Comparison of ENCODE assay signal across 1 cellular context in the genomic region with DNA sequence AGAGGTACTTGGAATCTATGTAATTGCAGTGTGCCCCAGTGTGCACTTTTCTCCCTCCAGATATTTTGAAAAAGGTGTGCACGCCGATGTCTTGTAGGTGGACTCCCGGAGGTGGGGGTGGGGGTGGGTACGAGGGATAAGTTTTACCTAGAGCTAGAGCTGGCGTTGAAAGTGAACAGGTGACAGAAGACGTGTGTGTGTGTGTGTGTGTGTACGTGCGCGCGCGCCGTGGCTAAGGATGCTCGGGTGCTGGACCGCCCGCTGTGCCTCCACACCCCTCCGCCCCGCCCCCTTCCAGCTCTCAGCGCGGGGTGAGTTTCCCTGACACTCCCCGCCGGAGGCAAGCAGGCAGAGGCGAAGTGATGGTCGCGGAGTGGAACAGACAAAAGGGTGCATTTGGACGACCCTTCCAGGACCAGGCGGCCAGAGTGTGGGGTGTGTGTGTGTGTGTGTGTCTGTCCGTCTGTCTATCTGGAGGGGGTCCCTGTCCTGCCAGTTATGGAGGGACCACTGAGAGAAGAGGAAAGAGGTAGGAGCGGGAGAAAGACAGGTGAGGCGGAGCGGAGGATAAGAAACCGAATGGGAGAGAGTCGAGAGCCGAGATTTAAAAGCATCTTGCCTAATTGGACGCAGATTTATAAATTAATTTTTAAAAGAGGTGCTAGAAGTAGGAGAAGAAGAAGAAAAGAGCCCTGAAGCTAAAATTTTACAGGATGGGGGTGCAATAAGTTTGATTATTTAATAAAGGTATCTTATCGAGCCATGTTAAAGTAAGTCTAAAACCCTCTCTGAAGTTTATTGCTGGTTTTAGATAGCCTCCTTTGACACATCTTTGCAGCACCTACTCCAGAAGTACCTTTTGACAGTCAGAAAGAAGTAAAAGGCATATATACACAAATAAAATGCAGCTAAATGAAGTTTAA.
TF ChIP-seq lines count a peak whose summit lies in the region.

No MANE protein-coding gene starts in this region.

TF ChIP-seq in neural cell, 6 proteins besides CTCF, POLR2A, EP300 and RAD21:
- TF ChIP-seq, protein P1, sequence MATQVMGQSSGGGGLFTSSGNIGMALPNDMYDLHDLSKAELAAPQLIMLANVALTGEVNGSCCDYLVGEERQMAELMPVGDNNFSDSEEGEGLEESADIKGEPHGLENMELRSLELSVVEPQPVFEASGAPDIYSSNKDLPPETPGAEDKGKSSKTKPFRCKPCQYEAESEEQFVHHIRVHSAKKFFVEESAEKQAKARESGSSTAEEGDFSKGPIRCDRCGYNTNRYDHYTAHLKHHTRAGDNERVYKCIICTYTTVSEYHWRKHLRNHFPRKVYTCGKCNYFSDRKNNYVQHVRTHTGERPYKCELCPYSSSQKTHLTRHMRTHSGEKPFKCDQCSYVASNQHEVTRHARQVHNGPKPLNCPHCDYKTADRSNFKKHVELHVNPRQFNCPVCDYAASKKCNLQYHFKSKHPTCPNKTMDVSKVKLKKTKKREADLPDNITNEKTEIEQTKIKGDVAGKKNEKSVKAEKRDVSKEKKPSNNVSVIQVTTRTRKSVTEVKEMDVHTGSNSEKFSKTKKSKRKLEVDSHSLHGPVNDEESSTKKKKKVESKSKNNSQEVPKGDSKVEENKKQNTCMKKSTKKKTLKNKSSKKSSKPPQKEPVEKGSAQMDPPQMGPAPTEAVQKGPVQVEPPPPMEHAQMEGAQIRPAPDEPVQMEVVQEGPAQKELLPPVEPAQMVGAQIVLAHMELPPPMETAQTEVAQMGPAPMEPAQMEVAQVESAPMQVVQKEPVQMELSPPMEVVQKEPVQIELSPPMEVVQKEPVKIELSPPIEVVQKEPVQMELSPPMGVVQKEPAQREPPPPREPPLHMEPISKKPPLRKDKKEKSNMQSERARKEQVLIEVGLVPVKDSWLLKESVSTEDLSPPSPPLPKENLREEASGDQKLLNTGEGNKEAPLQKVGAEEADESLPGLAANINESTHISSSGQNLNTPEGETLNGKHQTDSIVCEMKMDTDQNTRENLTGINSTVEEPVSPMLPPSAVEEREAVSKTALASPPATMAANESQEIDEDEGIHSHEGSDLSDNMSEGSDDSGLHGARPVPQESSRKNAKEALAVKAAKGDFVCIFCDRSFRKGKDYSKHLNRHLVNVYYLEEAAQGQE (IDR thresholded peaks at IDR 0.05; ENCODE audit: borderline replicate concordance) = no peak
- TF ChIP-seq SMC3 (conservative IDR thresholded peaks at IDR 0.05; ENCODE audit: poor library complexity) (no peak), POLR2AphosphoS5 (IDR thresholded peaks at IDR 0.05) (no peak), MXI1 (conservative IDR thresholded peaks at IDR 0.05; ENCODE audit: poor library complexity, severe bottlenecking) (no peak), EZH2 (IDR thresholded peaks at IDR 0.05; ENCODE audit: borderline replicate concordance, insufficient read depth, low read length, poor library complexity, severe bottlenecking) (no peak), TAF1 (IDR thresholded peaks at IDR 0.05; ENCODE audit: low read depth) (no peak)
